23 cellular contexts compared by ENCODE assay signal in genomic region chr2:7706791-7707190, GRCh38.
"Had no signal": no experiment of that assay in that cellular context is flagged by ENCODE, and none has a peak within 500 bp of the region (broad histone marks: within the 10 kb centered on the region; RNA-seq: fewer than 3 reads in every experiment).

No MANE protein-coding gene starts in this region.

- H3K27me3 Mint-ChIP-seq: activated CD8-positive, alpha-beta memory T cell treated with anti-CD3 and anti-CD28 coated beads, Interleukin-2, amount 10 ng/mL, durations not matched to agents 7 days and 5 days; effector memory CD8-positive, alpha-beta T cell; naive thymus-derived CD8-positive, alpha-beta T cell had no signal

- H3K9me3 ChIP-seq: ascending aorta, left ventricle myocardium inferior, mucosa of descending colon, vagina had no signal

- H3K9me3 Mint-ChIP-seq: activated naive CD4-positive, alpha-beta T cell treated with anti-CD3 and anti-CD28 coated beads for 36 hours; activated naive CD8-positive, alpha-beta T cell treated with anti-CD3 and anti-CD28 coated beads, Interleukin-2, amount 50 U/mL, for 24 hours; activated T-helper 2 cell treated with anti-CD3 and anti-CD28 coated beads, Interferon-gamma antibody, Interleukin-2, Interleukin-4, amounts not matched to agents 10 μg/mL and 5 μg/mL and 100 μg/mL, durations not matched to agents 14 hours and 24 hours and 36 hours; effector memory CD8-positive, alpha-beta T cell; memory B cell; naive thymus-derived CD8-positive, alpha-beta T cell had no signal

- H3K27ac Mint-ChIP-seq: activated CD8-positive, alpha-beta memory T cell treated with anti-CD3 and anti-CD28 coated beads, Interleukin-2, amount 10 ng/mL, durations not matched to agents 7 days and 5 days; activated naive CD4-positive, alpha-beta T cell treated with anti-CD3 and anti-CD28 coated beads for 36 hours; activated naive CD8-positive, alpha-beta T cell treated with anti-CD3 and anti-CD28 coated beads, Interleukin-2, amount 50 U/mL, for 24 hours; activated T-helper 2 cell treated with anti-CD3 and anti-CD28 coated beads, Interferon-gamma antibody, Interleukin-2, Interleukin-4, amounts not matched to agents 10 μg/mL and 5 μg/mL and 100 μg/mL, durations not matched to agents 14 hours and 24 hours and 36 hours; memory B cell; naive thymus-derived CD8-positive, alpha-beta T cell had no signal

- DNase-seq: activated CD4-positive, alpha-beta T cell treated with anti-CD3 and anti-CD28 coated beads for 1 hour; activated CD4-positive, alpha-beta T cell treated with anti-CD3 and anti-CD28 coated beads, Interleukin-2, amount 50 U/mL, for 48 hours; activated CD8-positive, alpha-beta memory T cell treated with anti-CD3 and anti-CD28 coated beads, Interleukin-2, amount 10 ng/mL, durations not matched to agents 7 days and 5 days; activated naive CD4-positive, alpha-beta T cell treated with anti-CD3 and anti-CD28 coated beads for 36 hours; activated naive CD8-positive, alpha-beta T cell treated with anti-CD3 and anti-CD28 coated beads, Interleukin-2, amount 50 U/mL, for 24 hours; activated T-cell treated with anti-CD3 and anti-CD28 coated beads, Interleukin-2, amount 50 U/mL, for 1 hour; dermis blood vessel endothelial cell; effector memory CD8-positive, alpha-beta T cell; islet precursor cell; left ventricle myocardium inferior; mucosa of descending colon; naive thymus-derived CD8-positive, alpha-beta T cell; stimulated activated CD4-positive, alpha-beta T cell treated with anti-CD3 and anti-CD28 coated beads, Interleukin-4, amount 100 ng/mL, for 4 hours; stimulated activated CD8-positive, alpha-beta memory T cell treated with anti-CD3 and anti-CD28 coated beads, Interleukin-4, amount 100 ng/mL, for 48 hours; stimulated activated naive CD4-positive, alpha-beta T cell treated with Interleukin-2 at 50 U/mL for 16 hours; substantia nigra; T-helper 9 cell had no signal

- H3K4me1 ChIP-seq: ascending aorta, tibial nerve, vagina had no signal

- H3K4me3 ChIP-seq: ascending aorta, left ventricle myocardium inferior, mucosa of descending colon, skin epidermis, tibial nerve, vagina had no signal

- H3K4me3 Mint-ChIP-seq: activated CD8-positive, alpha-beta memory T cell treated with anti-CD3 and anti-CD28 coated beads, Interleukin-2, amount 10 ng/mL, durations not matched to agents 7 days and 5 days; activated naive CD4-positive, alpha-beta T cell treated with anti-CD3 and anti-CD28 coated beads for 36 hours; activated naive CD8-positive, alpha-beta T cell treated with anti-CD3 and anti-CD28 coated beads, Interleukin-2, amount 50 U/mL, for 24 hours; effector memory CD8-positive, alpha-beta T cell; memory B cell; naive thymus-derived CD8-positive, alpha-beta T cell had no signal

- H3K27me3 ChIP-seq: ascending aorta, tibial nerve, vagina had no signal

- H3K36me3 Mint-ChIP-seq: memory B cell; naive thymus-derived CD8-positive, alpha-beta T cell had no signal

- H3K36me3 ChIP-seq: ascending aorta, left ventricle myocardium inferior, tibial nerve, vagina had no signal

- H3K27ac ChIP-seq: ascending aorta, left ventricle myocardium inferior, skin epidermis, tibial nerve, vagina had no signal
